ENCODE assay signal across 23 cellular contexts in genomic region chr18:34632323-34632722, GRCh38.
"Had no signal": no experiment of that assay in that cellular context is flagged by ENCODE, and none has a peak within 500 bp of the region (broad histone marks: within the 10 kb centered on the region; RNA-seq: fewer than 3 reads in every experiment).

No MANE protein-coding gene starts in this region.

- DNase-seq: activated CD4-positive, alpha-beta T cell treated with anti-CD3 and anti-CD28 coated beads for 48 hours; activated CD4-positive, alpha-beta T cell treated with anti-CD3 and anti-CD28 coated beads, Interleukin-2, amount 50 U/mL, for 48 hours; activated CD8-positive, alpha-beta memory T cell treated with anti-CD3 and anti-CD28 coated beads for 24 hours; activated effector memory CD4-positive, alpha-beta T cell treated with anti-CD3 and anti-CD28 coated beads, Interleukin-2, amount 50 U/mL, for 16 hours; activated naive CD4-positive, alpha-beta T cell treated with anti-CD3 and anti-CD28 coated beads for 36 hours; activated naive CD8-positive, alpha-beta T cell treated with anti-CD3 and anti-CD28 coated beads for 36 hours; adrenal gland; aorta; body of pancreas; foreskin fibroblast; heart left ventricle; hypothalamus; kidney glomerular epithelial cell; left lung; right lobe of liver; stimulated activated CD4-positive, alpha-beta T cell treated with anti-CD3 and anti-CD28 coated beads, Interleukin-4, amount 100 ng/mL, for 24 hours; stimulated activated naive CD8-positive, alpha-beta T cell treated with anti-CD3 and anti-CD28 coated beads, Interleukin-15, amount 100 ng/mL, for 72 hours; uterus had no signal

- FAIRE-seq: endothelial cell of umbilical vein had no signal

- H3K36me3 ChIP-seq: adrenal gland, heart left ventricle, left lung, neutrophil, right lobe of liver, uterus had no signal

- H3K27me3 ChIP-seq: adrenal gland, body of pancreas, heart left ventricle, left lung, neutrophil, right lobe of liver, uterus had no signal

- H3K9me3 ChIP-seq: adrenal gland, body of pancreas, heart left ventricle, left lung, neutrophil, right lobe of liver, uterus had no signal

- H3K4me3 ChIP-seq: adrenal gland, body of pancreas, heart left ventricle, left lung, lung, right lobe of liver, uterus had no signal

- H3K4me1 ChIP-seq: adrenal gland, left lung, right lobe of liver, uterus had no signal

- ATAC-seq: activated CD4-positive, CD25-positive, alpha-beta regulatory T cell treated with anti-CD3 and anti-CD28 coated beads, Interleukin-2, amount 50 U/mL, for 24 hours; body of pancreas; left lung; stimulated activated effector memory CD8-positive, alpha-beta T cell treated with anti-CD3 and anti-CD28 coated beads, Interleukin-12 subunit alpha, Interleukin-12 subunit beta, amount 100 ng/mL, for 72 hours; stimulated activated naive CD8-positive, alpha-beta T cell treated with anti-CD3 and anti-CD28 coated beads, Interleukin-15, amount 100 ng/mL, for 72 hours had no signal

- H3K27ac ChIP-seq: adrenal gland, body of pancreas, heart left ventricle, left lung, neutrophil, right lobe of liver, uterus had no signal
